1 cellular context compared by ENCODE assay signal in the genomic region with DNA sequence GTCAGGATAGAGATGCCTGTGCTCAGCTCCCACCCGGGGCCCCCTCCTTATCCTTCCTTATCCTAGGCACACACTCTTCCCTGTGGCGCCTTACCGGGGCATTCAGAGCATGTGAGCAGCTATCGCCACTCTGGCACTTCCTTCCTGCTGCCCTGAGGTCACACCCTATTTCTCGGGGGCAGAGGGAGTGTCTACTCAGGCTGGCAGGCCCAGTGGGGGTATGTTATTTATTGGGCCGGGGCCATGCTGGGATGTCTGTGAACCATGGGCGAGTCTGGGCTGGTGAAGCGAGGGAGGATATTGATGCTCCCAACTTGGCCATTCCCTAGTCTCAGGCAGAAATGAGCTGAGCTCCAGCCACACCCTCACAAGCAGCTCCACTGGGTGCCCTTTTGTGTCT.
TF ChIP-seq lines count a peak whose summit lies in the region.

No MANE protein-coding gene starts in this region.

TF ChIP-seq in HepG2, 621 proteins besides CTCF, POLR2A, EP300 and RAD21:
- TF ChIP-seq CEBPB (IDR thresholded peaks at IDR 0.05; ENCODE audit: borderline replicate concordance, low read depth, low read length) (no peak), HNRNPUL1 (IDR thresholded peaks at IDR 0.05; ENCODE audit: low read depth, low read length) (no peak), ZNF878 (CRISPR knock-in tag; IDR thresholded peaks at IDR 0.05) (no peak), PAX8 (CRISPR knock-in tag; IDR thresholded peaks at IDR 0.05; ENCODE audit: borderline replicate concordance) (no peak), ZNF562 (CRISPR knock-in tag; IDR thresholded peaks at IDR 0.05; ENCODE audit: borderline replicate concordance) (no peak), RELA (CRISPR knock-in tag; IDR thresholded peaks at IDR 0.05) (no peak), YEATS4 (CRISPR knock-in tag; IDR thresholded peaks at IDR 0.05; ENCODE audit: borderline replicate concordance) (no peak), PRMT3 (CRISPR knock-in tag; IDR thresholded peaks at IDR 0.05; ENCODE audit: borderline replicate concordance, low read depth) (no peak), THAP11 (CRISPR knock-in tag; IDR thresholded peaks at IDR 0.05) (no peak), NBN (conservative IDR thresholded peaks at IDR 0.05) (no peak), ATF7 (IDR thresholded peaks at IDR 0.05) (no peak), ATF7 (CRISPR knock-in tag; IDR thresholded peaks at IDR 0.05) (no peak), PAF1 (CRISPR knock-in tag; IDR thresholded peaks at IDR 0.05) (no peak), ZNF274 (CRISPR knock-in tag; IDR thresholded peaks at IDR 0.05) (no peak)
- TF ChIP-seq, protein P1, sequence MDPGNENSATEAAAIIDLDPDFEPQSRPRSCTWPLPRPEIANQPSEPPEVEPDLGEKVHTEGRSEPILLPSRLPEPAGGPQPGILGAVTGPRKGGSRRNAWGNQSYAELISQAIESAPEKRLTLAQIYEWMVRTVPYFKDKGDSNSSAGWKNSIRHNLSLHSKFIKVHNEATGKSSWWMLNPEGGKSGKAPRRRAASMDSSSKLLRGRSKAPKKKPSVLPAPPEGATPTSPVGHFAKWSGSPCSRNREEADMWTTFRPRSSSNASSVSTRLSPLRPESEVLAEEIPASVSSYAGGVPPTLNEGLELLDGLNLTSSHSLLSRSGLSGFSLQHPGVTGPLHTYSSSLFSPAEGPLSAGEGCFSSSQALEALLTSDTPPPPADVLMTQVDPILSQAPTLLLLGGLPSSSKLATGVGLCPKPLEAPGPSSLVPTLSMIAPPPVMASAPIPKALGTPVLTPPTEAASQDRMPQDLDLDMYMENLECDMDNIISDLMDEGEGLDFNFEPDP (CRISPR knock-in tag; conservative IDR thresholded peaks at IDR 0.05), result no peak
- TF ChIP-seq, protein P2, sequence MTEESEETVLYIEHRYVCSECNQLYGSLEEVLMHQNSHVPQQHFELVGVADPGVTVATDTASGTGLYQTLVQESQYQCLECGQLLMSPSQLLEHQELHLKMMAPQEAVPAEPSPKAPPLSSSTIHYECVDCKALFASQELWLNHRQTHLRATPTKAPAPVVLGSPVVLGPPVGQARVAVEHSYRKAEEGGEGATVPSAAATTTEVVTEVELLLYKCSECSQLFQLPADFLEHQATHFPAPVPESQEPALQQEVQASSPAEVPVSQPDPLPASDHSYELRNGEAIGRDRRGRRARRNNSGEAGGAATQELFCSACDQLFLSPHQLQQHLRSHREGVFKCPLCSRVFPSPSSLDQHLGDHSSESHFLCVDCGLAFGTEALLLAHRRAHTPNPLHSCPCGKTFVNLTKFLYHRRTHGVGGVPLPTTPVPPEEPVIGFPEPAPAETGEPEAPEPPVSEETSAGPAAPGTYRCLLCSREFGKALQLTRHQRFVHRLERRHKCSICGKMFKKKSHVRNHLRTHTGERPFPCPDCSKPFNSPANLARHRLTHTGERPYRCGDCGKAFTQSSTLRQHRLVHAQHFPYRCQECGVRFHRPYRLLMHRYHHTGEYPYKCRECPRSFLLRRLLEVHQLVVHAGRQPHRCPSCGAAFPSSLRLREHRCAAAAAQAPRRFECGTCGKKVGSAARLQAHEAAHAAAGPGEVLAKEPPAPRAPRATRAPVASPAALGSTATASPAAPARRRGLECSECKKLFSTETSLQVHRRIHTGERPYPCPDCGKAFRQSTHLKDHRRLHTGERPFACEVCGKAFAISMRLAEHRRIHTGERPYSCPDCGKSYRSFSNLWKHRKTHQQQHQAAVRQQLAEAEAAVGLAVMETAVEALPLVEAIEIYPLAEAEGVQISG (CRISPR knock-in tag; IDR thresholded peaks at IDR 0.05), result no peak
- TF ChIP-seq, protein P3, sequence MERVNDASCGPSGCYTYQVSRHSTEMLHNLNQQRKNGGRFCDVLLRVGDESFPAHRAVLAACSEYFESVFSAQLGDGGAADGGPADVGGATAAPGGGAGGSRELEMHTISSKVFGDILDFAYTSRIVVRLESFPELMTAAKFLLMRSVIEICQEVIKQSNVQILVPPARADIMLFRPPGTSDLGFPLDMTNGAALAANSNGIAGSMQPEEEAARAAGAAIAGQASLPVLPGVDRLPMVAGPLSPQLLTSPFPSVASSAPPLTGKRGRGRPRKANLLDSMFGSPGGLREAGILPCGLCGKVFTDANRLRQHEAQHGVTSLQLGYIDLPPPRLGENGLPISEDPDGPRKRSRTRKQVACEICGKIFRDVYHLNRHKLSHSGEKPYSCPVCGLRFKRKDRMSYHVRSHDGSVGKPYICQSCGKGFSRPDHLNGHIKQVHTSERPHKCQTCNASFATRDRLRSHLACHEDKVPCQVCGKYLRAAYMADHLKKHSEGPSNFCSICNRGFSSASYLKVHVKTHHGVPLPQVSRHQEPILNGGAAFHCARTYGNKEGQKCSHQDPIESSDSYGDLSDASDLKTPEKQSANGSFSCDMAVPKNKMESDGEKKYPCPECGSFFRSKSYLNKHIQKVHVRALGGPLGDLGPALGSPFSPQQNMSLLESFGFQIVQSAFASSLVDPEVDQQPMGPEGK (CRISPR knock-in tag; IDR thresholded peaks at IDR 0.05), result no peak
- TF ChIP-seq, protein P4, sequence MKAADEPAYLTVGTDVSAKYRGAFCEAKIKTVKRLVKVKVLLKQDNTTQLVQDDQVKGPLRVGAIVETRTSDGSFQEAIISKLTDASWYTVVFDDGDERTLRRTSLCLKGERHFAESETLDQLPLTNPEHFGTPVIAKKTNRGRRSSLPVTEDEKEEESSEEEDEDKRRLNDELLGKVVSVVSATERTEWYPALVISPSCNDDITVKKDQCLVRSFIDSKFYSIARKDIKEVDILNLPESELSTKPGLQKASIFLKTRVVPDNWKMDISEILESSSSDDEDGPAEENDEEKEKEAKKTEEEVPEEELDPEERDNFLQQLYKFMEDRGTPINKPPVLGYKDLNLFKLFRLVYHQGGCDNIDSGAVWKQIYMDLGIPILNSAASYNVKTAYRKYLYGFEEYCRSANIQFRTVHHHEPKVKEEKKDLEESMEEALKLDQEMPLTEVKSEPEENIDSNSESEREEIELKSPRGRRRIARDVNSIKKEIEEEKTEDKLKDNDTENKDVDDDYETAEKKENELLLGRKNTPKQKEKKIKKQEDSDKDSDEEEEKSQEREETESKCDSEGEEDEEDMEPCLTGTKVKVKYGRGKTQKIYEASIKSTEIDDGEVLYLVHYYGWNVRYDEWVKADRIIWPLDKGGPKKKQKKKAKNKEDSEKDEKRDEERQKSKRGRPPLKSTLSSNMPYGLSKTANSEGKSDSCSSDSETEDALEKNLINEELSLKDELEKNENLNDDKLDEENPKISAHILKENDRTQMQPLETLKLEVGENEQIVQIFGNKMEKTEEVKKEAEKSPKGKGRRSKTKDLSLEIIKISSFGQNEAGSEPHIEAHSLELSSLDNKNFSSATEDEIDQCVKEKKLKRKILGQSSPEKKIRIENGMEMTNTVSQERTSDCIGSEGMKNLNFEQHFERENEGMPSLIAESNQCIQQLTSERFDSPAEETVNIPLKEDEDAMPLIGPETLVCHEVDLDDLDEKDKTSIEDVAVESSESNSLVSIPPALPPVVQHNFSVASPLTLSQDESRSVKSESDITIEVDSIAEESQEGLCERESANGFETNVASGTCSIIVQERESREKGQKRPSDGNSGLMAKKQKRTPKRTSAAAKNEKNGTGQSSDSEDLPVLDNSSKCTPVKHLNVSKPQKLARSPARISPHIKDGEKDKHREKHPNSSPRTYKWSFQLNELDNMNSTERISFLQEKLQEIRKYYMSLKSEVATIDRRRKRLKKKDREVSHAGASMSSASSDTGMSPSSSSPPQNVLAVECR (CRISPR knock-in tag; IDR thresholded peaks at IDR 0.05; ENCODE audit: borderline replicate concordance), result no peak
